Comparison of ENCODE assay signal across 2 cellular contexts in genomic region chr1:64920936-64921589, GRCh38.
A peak's percentile ranks its signal among the peaks of the same experiment; 100 is the strongest.
TF ChIP-seq lines count a peak whose summit lies in the region.

No MANE protein-coding gene starts in this region.

TF ChIP-seq in HCT116, 20 proteins besides CTCF, POLR2A, EP300 and RAD21 (continued from another document):
- TF ChIP-seq FOSL1 (IDR thresholded peaks at IDR 0.05; ENCODE audit: low read depth) = 0 out of 2 replicates have a peak, but pooled peaks have one; percentile 20
- no peak for TF ChIP-seq SRF (IDR thresholded peaks at IDR 0.05; ENCODE audit: low read depth)
- TF ChIP-seq ZBTB33 (IDR thresholded peaks at IDR 0.05; ENCODE audit: extremely low read depth, insufficient replicate concordance, low read length) = no peak
- TF ChIP-seq SIN3A (IDR thresholded peaks at IDR 0.05; ENCODE audit: low read depth) = no peak
- TF ChIP-seq EGR1 (IDR thresholded peaks at IDR 0.05; ENCODE audit: low read depth) = no peak
- peak; percentile 32; the same call in 1 of the 2 replicates for TF ChIP-seq JUND (IDR thresholded peaks at IDR 0.05)
- TF ChIP-seq SP1 (IDR thresholded peaks at IDR 0.05; ENCODE audit: low read depth) = no peak
- no peak for TF ChIP-seq EZH2 (IDR thresholded peaks at IDR 0.05)

TF ChIP-seq in SK-N-SH, 30 proteins besides CTCF, POLR2A, EP300 and RAD21 (continued from another document):
- 0 out of 2 replicates have a peak, but pooled peaks have one; percentile 26 for TF ChIP-seq GABPA (IDR thresholded peaks at IDR 0.05; ENCODE audit: low read depth)
- TF ChIP-seq RXRA (IDR thresholded peaks at IDR 0.05; ENCODE audit: borderline replicate concordance, low read depth) = peak; percentile 69; the same call in 1 of the 2 replicates
- peak; percentile 97 for TF ChIP-seq NFIC (IDR thresholded peaks at IDR 0.05; ENCODE audit: borderline replicate concordance)
- TF ChIP-seq REST (IDR thresholded peaks at IDR 0.05; ENCODE audit: low read depth, low read length) = no peak
- TF ChIP-seq EZH2phosphoT487 (IDR thresholded peaks at IDR 0.05; ENCODE audit: borderline replicate concordance, low read depth) = no peak
- no peak for TF ChIP-seq IRF3 (IDR thresholded peaks at IDR 0.05; ENCODE audit: low read depth, low read length)
- peak; percentile 78; the same call in 1 of the 2 replicates for TF ChIP-seq ZBTB33 (IDR thresholded peaks at IDR 0.05; ENCODE audit: borderline replicate concordance, low read depth)
- TF ChIP-seq RCOR1 (IDR thresholded peaks at IDR 0.05; ENCODE audit: low read length) = peak; percentile 64; the same call in 1 of the 2 replicates
- TF ChIP-seq SMC3 (IDR thresholded peaks at IDR 0.05; ENCODE audit: low read depth, low read length) = no peak
- no peak for TF ChIP-seq FOXM1 (IDR thresholded peaks at IDR 0.05; ENCODE audit: low read depth)
- TF ChIP-seq FOSL2 (IDR thresholded peaks at IDR 0.05; ENCODE audit: borderline replicate concordance, low read depth) = peak; percentile 98
- peak; percentile 45 for TF ChIP-seq CHD2 (IDR thresholded peaks at IDR 0.05; ENCODE audit: low read length, partially characterized antibody)
- TF ChIP-seq SIN3A (IDR thresholded peaks at IDR 0.05; ENCODE audit: borderline replicate concordance, low read depth, low read length) = peak; percentile 18; the same call in 1 of the 2 replicates
- no peak for TF ChIP-seq RFX5 (IDR thresholded peaks at IDR 0.05; ENCODE audit: low read length)
- peak; percentile 96 for TF ChIP-seq TCF12 (IDR thresholded peaks at IDR 0.05)
- peak; percentile 83; the same call in 1 of the 2 replicates for TF ChIP-seq TEAD4 (IDR thresholded peaks at IDR 0.05; ENCODE audit: borderline replicate concordance, insufficient read depth)
